ENCODE assay signal across 18 cellular contexts in the genomic region with DNA sequence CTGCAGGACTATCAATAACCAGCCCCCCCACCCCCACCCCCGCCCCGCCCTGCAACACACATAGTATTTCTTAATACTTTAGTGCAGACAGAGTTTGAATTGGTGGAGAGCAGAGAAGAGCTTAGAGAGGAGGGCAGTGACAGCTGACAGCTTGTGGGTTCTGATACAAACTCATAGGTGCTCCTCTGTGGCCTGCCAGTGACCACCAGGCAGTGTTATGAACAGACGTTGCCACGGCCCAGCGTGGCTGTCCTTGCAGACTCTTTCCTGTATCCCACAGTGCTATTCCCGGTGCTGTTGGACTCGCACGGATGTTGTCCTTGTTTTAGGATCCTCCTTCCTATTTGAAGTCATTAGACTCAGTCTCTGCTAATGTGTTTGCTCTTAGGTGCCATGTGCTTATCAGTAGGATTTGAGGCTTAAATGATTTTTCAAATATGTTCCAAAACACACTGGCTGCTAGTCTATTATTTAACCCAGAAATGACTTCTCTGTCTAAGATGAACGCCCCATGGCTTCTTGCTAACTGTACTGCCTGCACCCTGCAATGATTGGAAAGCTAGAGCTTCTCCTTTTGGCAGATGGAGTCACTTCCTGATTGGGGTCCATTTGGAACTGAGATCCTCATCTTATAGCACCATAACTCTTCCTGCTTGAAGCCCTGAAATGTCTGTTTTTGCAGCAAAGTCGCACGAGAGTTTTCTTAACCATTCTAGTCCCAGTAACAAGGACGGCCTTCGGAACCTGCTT.
DNase-seq lines count a peak whose midpoint lies in the region; ATAC-seq and TF ChIP-seq lines count a peak whose summit lies in the region.
"Had no signal": no experiment of that assay in that cellular context is flagged by ENCODE, and none has a peak within 500 bp of the region (broad histone marks: within the 10 kb centered on the region; RNA-seq: fewer than 3 reads in every experiment).

No MANE protein-coding gene starts in this region.

- ATAC-seq in HG02973 (IDR thresholded peaks at IDR 0.05; ENCODE audit: unreplicated experiment) (no peak), HG03521 (IDR thresholded peaks at IDR 0.05; ENCODE audit: unreplicated experiment) (no peak)
- ATAC-seq: activated CD8-positive, alpha-beta T cell treated with anti-CD3 and anti-CD28 coated beads for 36 hours; activated naive CD4-positive, alpha-beta T cell treated with anti-CD3 and anti-CD28 coated beads, Interleukin-2, amount 50 U/mL, for 72 hours; activated T-cell treated with anti-CD3 and anti-CD28 coated beads, Interleukin-2, amount 50 U/mL, for 4 hours; K562; T-cell had no signal

- peak overlapping the region; percentile 17 for H3K4me3 ChIP-seq in DOHH2 (ENCODE audit: low read length)
- H3K4me3 ChIP-seq in prostate gland = no peak overlapping the region
- H3K4me3 ChIP-seq: K562, tibial nerve had no signal

- no peak for TF ChIP-seq CTCF in DOHH2 (IDR thresholded peaks at IDR 0.05; ENCODE audit: low read depth, low read length, poor library complexity, severe bottlenecking)
- TF ChIP-seq CTCF in endothelial cell (IDR thresholded peaks at IDR 0.05; ENCODE audit: unreplicated experiment) = no peak
- TF ChIP-seq CTCF in prostate gland (IDR thresholded peaks at IDR 0.05) = no peak

- WGBS in prostate gland = 77% methylated on average over 13 of the region's 13 CpGs

- H3K4me1 Mint-ChIP-seq in endothelial cell (ENCODE audit: unreplicated experiment) = peaks cover 33% of the 10 kb centered on the region
- H3K4me1 Mint-ChIP-seq in activated T-helper 2 cell treated with anti-CD3 and anti-CD28 coated beads, Interferon-gamma antibody, Interleukin-2, Interleukin-4, amounts not matched to agents 10 μg/mL and 5 μg/mL and 100 μg/mL, durations not matched to agents 14 hours and 24 hours and 36 hours (ENCODE audit: low read depth) = peaks cover 70% of the 10 kb centered on the region

- H3K4me1 ChIP-seq in DOHH2 (ENCODE audit: control insufficient read depth, low read length) = peaks cover 86% of the 10 kb centered on the region
- no peaks in the 10 kb centered on the region for H3K4me1 ChIP-seq in prostate gland (replicated peaks)
- H3K4me1 ChIP-seq: tibial nerve had no signal

- H3K27ac ChIP-seq in DOHH2 (ENCODE audit: low read depth, low read length) (peak overlapping the region; percentile 46), prostate gland (no peak overlapping the region)
- H3K27ac ChIP-seq: tibial nerve, VCaP had no signal

- H3K9me2 ChIP-seq in DOHH2 (replicated peaks; ENCODE audit: control insufficient read depth, low read length) = no peaks in the 10 kb centered on the region

- no peaks in the 10 kb centered on the region for H4K20me1 ChIP-seq in DOHH2 (ENCODE audit: control insufficient read depth, insufficient read depth, low read depth, low read length)

- no peaks in the 10 kb centered on the region for H3K27me3 ChIP-seq in DOHH2 (ENCODE audit: control insufficient read depth, low read length)
- no peaks in the 10 kb centered on the region for H3K27me3 ChIP-seq in prostate gland (replicated peaks; ENCODE audit: insufficient read depth)
- H3K27me3 ChIP-seq: tibial nerve had no signal

- H3K27ac Mint-ChIP-seq in endothelial cell (ENCODE audit: unreplicated experiment) = peak overlapping the region; percentile 22
- no peak overlapping the region for H3K27ac Mint-ChIP-seq in activated T-helper 2 cell treated with anti-CD3 and anti-CD28 coated beads, Interferon-gamma antibody, Interleukin-2, Interleukin-4, amounts not matched to agents 10 μg/mL and 5 μg/mL and 100 μg/mL, durations not matched to agents 14 hours and 24 hours and 36 hours
- H3K27ac Mint-ChIP-seq: activated CD8-positive, alpha-beta T cell treated with anti-CD3 and anti-CD28 coated beads for 36 hours; activated naive CD4-positive, alpha-beta T cell treated with anti-CD3 and anti-CD28 coated beads, Interleukin-2, amount 50 U/mL, for 72 hours; H9; T-cell had no signal

- H3K79me2 ChIP-seq in DOHH2 (ENCODE audit: control insufficient read depth, low read length) = no peaks in the 10 kb centered on the region

- H3K9me3 Mint-ChIP-seq in endothelial cell (ENCODE audit: unreplicated experiment) = no peaks in the 10 kb centered on the region
- H3K9me3 Mint-ChIP-seq in activated T-helper 2 cell treated with anti-CD3 and anti-CD28 coated beads, Interferon-gamma antibody, Interleukin-2, Interleukin-4, amounts not matched to agents 10 μg/mL and 5 μg/mL and 100 μg/mL, durations not matched to agents 14 hours and 24 hours and 36 hours = peaks cover 9% of the 10 kb centered on the region
- H3K9me3 Mint-ChIP-seq: activated T-cell treated with anti-CD3 and anti-CD28 coated beads, Interleukin-2, amount 50 U/mL, for 4 hours; T-cell had no signal

- DNase-seq in NOMO-1 (lab: John Stamatoyannopoulos, UW; ENCODE audit: unreplicated experiment in 2 of 2) = peak; percentile 31 to 44
- no peak for DNase-seq in endothelial cell (ENCODE audit: low spot score)
- peak; percentile 1 for DNase-seq in prostate gland (ENCODE audit: low spot score)
- no peak for DNase-seq in NCI-H345 (lab: John Stamatoyannopoulos, UW)
- no peak for DNase-seq in activated T-helper 2 cell treated with anti-CD3 and anti-CD28 coated beads, Interferon-gamma antibody, Interleukin-2, Interleukin-4, amounts not matched to agents 10 μg/mL and 5 μg/mL and 100 μg/mL, durations not matched to agents 14 hours and 24 hours and 36 hours (ENCODE audit: low spot score)
- DNase-seq: activated T-cell treated with anti-CD3 and anti-CD28 coated beads, Interleukin-2, amount 50 U/mL, for 4 hours; H9; NCI-H2171 treated with DMSO at 0.1 percent for 48 hours; NCI-H774 had no signal

- H3K36me3 Mint-ChIP-seq in endothelial cell (ENCODE audit: low read depth, unreplicated experiment) = peaks cover 4% of the 10 kb centered on the region
- H3K36me3 Mint-ChIP-seq in activated T-helper 2 cell treated with anti-CD3 and anti-CD28 coated beads, Interferon-gamma antibody, Interleukin-2, Interleukin-4, amounts not matched to agents 10 μg/mL and 5 μg/mL and 100 μg/mL, durations not matched to agents 14 hours and 24 hours and 36 hours (ENCODE audit: low read depth) = no peaks in the 10 kb centered on the region
- H3K36me3 Mint-ChIP-seq: activated naive CD4-positive, alpha-beta T cell treated with anti-CD3 and anti-CD28 coated beads, Interleukin-2, amount 50 U/mL, for 72 hours; T-cell had no signal

- H3K9me3 ChIP-seq in DOHH2 (ENCODE audit: control insufficient read depth, insufficient read depth, low read length) = no peaks in the 10 kb centered on the region
- no peaks in the 10 kb centered on the region for H3K9me3 ChIP-seq in prostate gland
- H3K9me3 ChIP-seq: tibial nerve had no signal

- no peak overlapping the region for H3K4me3 Mint-ChIP-seq in endothelial cell (ENCODE audit: unreplicated experiment)
- H3K4me3 Mint-ChIP-seq in activated T-helper 2 cell treated with anti-CD3 and anti-CD28 coated beads, Interferon-gamma antibody, Interleukin-2, Interleukin-4, amounts not matched to agents 10 μg/mL and 5 μg/mL and 100 μg/mL, durations not matched to agents 14 hours and 24 hours and 36 hours (ENCODE audit: low read depth) = no peak overlapping the region
- H3K4me3 Mint-ChIP-seq: activated CD8-positive, alpha-beta T cell treated with anti-CD3 and anti-CD28 coated beads for 36 hours; activated T-cell treated with anti-CD3 and anti-CD28 coated beads, Interleukin-2, amount 50 U/mL, for 4 hours; H9; T-cell had no signal

- peaks cover 6% of the 10 kb centered on the region; the same call in 1 of the 2 replicates for H3F3A ChIP-seq in DOHH2 (ENCODE audit: control insufficient read depth, insufficient read depth)

- intact Hi-C loops in prostate gland (cut with DNase I) = no loop called here
- intact Hi-C loops in activated T-helper 2 cell treated with anti-CD3 and anti-CD28 coated beads, Interferon-gamma antibody, Interleukin-2, Interleukin-4, amounts not matched to agents 10 μg/mL and 5 μg/mL and 100 μg/mL, durations not matched to agents 14 hours and 24 hours and 36 hours (cut with micrococcal nuclease) = no loop called here

- peaks cover 8% of the 10 kb centered on the region for H3K27me3 Mint-ChIP-seq in endothelial cell (ENCODE audit: unreplicated experiment)
- no peaks in the 10 kb centered on the region for H3K27me3 Mint-ChIP-seq in activated T-helper 2 cell treated with anti-CD3 and anti-CD28 coated beads, Interferon-gamma antibody, Interleukin-2, Interleukin-4, amounts not matched to agents 10 μg/mL and 5 μg/mL and 100 μg/mL, durations not matched to agents 14 hours and 24 hours and 36 hours (ENCODE audit: low read depth)
- H3K27me3 Mint-ChIP-seq: activated CD8-positive, alpha-beta T cell treated with anti-CD3 and anti-CD28 coated beads for 36 hours had no signal

- no peaks in the 10 kb centered on the region for H3K36me3 ChIP-seq in DOHH2 (ENCODE audit: control insufficient read depth, low read length)
- no peaks in the 10 kb centered on the region for H3K36me3 ChIP-seq in prostate gland
- H3K36me3 ChIP-seq: tibial nerve had no signal

- TF ChIP-seq POLR2A in prostate gland (IDR thresholded peaks at IDR 0.05) = no peak

- H3K4me2 ChIP-seq in DOHH2 (ENCODE audit: low read length) = peak overlapping the region; percentile 57

Comparison
In these comparisons a context has a peak if more than half of its experiments do, and no peak if none do; other contexts are left out.
1. DNase-seq: peak in NOMO-1 (2 of 2) and prostate gland (single experiment); none in endothelial cell (single experiment), NCI-H345 (single experiment) and activated T-helper 2 cell treated with anti-CD3 and anti-CD28 coated beads, Interferon-gamma antibody, Interleukin-2, Interleukin-4, amounts not matched to agents 10 μg/mL and 5 μg/mL and 100 μg/mL, durations not matched to agents 14 hours and 24 hours and 36 hours (single experiment).